ENCODE assay signal across 1 cellular context in genomic region chrX:145002776-145003175, GRCh38.
TF ChIP-seq lines count a peak whose summit lies in the region.

No MANE protein-coding gene starts in this region.

TF ChIP-seq in A549, 52 proteins besides CTCF, POLR2A, EP300 and RAD21 (continued from another document):
- no peak for TF ChIP-seq ELK1 (IDR thresholded peaks at IDR 0.05; ENCODE audit: low read depth, low read length)
- TF ChIP-seq PHF8 (IDR thresholded peaks at IDR 0.05; ENCODE audit: borderline replicate concordance, low read depth) = no peak
- no peak for TF ChIP-seq HDAC2 (IDR thresholded peaks at IDR 0.05)
